In genomic region chr2:23005469-23005868, GRCh38 we compare ENCODE assay signal across 9 cellular contexts.
"Had no signal": no experiment of that assay in that cellular context is flagged by ENCODE, and none has a peak within 500 bp of the region (broad histone marks: within the 10 kb centered on the region; RNA-seq: fewer than 3 reads in every experiment).

No MANE protein-coding gene starts in this region.

- H3K27ac ChIP-seq: GM23248, HL-60 had no signal

- DNase-seq: GM23248, GOT3, H7, HFFc6, KG1 had no signal

- H3K9me3 ChIP-seq: HAP-1 had no signal

- H3K36me3 Mint-ChIP-seq: IgD-negative memory B cell had no signal

- H3K4me1 ChIP-seq: HAP-1 had no signal

- H3K4me3 ChIP-seq: GM23248, HAP-1 had no signal

- H3K27me3 Mint-ChIP-seq: IgD-negative memory B cell had no signal

- H2AFZ ChIP-seq: GM23248 had no signal

- H3K4me3 Mint-ChIP-seq: HFFc6, IgD-negative memory B cell had no signal

- H3K27ac Mint-ChIP-seq: HFFc6, IgD-negative memory B cell had no signal

- H3K36me3 ChIP-seq: HAP-1 had no signal

- H3K4me1 Mint-ChIP-seq: IgD-negative memory B cell had no signal

- ATAC-seq: HCT116 had no signal

- H3K9ac ChIP-seq: GM23248 had no signal
